Comparison of ENCODE assay signal across 1 cellular context in the genomic region with DNA sequence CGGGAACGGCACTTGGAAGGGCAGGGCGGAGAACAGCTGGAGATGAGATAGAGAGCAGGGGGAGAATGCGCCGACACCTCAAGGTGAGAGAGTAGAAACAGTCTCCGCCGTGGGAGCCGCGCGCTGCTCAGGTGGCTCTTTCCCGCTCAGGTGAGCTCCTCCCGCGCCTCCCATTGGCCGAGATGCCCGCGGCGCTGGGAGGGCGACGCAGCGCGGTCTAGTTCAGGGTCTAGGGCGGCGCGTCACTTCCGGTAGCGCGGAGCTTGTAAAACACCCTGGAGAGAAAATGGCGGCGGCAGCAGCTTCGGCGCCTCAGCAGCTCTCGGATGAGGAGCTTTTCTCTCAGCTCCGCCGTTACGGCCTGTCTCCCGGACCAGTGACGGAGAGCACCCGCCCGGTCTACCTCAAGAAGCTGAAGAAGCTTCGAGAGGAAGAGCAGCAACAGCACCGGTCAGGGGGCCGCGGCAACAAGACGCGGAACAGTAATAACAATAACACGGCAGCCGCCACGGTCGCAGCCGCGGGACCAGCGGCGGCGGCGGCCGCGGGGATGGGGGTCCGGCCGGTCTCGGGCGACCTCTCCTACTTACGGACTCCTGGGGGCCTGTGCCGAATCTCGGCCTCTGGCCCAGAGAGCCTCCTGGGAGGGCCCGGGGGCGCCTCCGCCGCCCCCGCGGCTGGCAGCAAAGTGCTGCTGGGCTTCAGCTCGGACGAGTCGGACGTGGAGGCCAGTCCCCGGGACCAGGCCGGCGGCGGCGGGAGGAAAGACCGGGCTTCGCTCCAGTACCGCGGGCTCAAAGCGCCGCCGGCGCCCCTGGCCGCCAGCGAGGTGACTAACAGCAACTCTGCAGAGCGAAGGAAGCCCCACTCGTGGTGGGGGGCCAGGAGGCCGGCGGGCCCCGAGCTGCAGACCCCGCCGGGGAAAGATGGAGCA.
TF ChIP-seq lines count a peak whose summit lies in the region.

A gene (plus strand): TSS at position 273 of the 934 bp plus-strand sequence. CDS start 14 bp downstream, at position 287.

TF ChIP-seq in SK-N-SH, 30 proteins besides CTCF, POLR2A, EP300 and RAD21 (continued from another document):
- TF ChIP-seq GABPA (IDR thresholded peaks at IDR 0.05; ENCODE audit: low read depth), result peak; percentile 77
- peak; percentile 20; the same call in 1 of the 2 replicates for TF ChIP-seq NRF1 (IDR thresholded peaks at IDR 0.05; ENCODE audit: low read depth, low read length)
- TF ChIP-seq TAF1 (IDR thresholded peaks at IDR 0.05; ENCODE audit: borderline replicate concordance, low read depth, low read length), result peak; percentile 96
- TF ChIP-seq FOSL2 (IDR thresholded peaks at IDR 0.05; ENCODE audit: borderline replicate concordance, low read depth), result no peak
- TF ChIP-seq TEAD4 (IDR thresholded peaks at IDR 0.05; ENCODE audit: borderline replicate concordance, insufficient read depth), result 0 out of 2 replicates have a peak, but pooled peaks have one; percentile 25
- no peak for TF ChIP-seq MXI1 (IDR thresholded peaks at IDR 0.05; ENCODE audit: low read depth, low read length)
- no peak for TF ChIP-seq RCOR1 (IDR thresholded peaks at IDR 0.05; ENCODE audit: low read length)
- TF ChIP-seq YY1 (IDR thresholded peaks at IDR 0.05; ENCODE audit: low read depth), result peak; percentile 96
- TF ChIP-seq, protein P1, sequence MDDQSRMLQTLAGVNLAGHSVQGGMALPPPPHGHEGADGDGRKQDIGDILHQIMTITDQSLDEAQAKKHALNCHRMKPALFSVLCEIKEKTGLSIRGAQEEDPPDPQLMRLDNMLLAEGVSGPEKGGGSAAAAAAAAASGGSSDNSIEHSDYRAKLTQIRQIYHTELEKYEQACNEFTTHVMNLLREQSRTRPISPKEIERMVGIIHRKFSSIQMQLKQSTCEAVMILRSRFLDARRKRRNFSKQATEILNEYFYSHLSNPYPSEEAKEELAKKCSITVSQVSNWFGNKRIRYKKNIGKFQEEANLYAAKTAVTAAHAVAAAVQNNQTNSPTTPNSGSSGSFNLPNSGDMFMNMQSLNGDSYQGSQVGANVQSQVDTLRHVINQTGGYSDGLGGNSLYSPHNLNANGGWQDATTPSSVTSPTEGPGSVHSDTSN (IDR thresholded peaks at IDR 0.05), result no peak
- peak; percentile 90 for TF ChIP-seq POLR2AphosphoS5 (IDR thresholded peaks at IDR 0.05; ENCODE audit: low read depth, low read length)
- TF ChIP-seq, protein P2, sequence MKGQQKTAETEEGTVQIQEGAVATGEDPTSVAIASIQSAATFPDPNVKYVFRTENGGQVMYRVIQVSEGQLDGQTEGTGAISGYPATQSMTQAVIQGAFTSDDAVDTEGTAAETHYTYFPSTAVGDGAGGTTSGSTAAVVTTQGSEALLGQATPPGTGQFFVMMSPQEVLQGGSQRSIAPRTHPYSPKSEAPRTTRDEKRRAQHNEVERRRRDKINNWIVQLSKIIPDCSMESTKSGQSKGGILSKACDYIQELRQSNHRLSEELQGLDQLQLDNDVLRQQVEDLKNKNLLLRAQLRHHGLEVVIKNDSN (IDR thresholded peaks at IDR 0.05; ENCODE audit: borderline replicate concordance, low read depth), result peak; percentile 72
- no peak for TF ChIP-seq FOXJ3 (CRISPR knock-in tag; IDR thresholded peaks at IDR 0.05)
- no peak for TF ChIP-seq JUND (IDR thresholded peaks at IDR 0.05)
- TF ChIP-seq, protein P3, sequence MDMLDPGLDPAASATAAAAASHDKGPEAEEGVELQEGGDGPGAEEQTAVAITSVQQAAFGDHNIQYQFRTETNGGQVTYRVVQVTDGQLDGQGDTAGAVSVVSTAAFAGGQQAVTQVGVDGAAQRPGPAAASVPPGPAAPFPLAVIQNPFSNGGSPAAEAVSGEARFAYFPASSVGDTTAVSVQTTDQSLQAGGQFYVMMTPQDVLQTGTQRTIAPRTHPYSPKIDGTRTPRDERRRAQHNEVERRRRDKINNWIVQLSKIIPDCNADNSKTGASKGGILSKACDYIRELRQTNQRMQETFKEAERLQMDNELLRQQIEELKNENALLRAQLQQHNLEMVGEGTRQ (IDR thresholded peaks at IDR 0.05; ENCODE audit: borderline replicate concordance, low read depth, low read length), result no peak
- TF ChIP-seq TCF12 (IDR thresholded peaks at IDR 0.05), result no peak; the same call in 1 of the 2 replicates
- no peak for TF ChIP-seq GATA2 (CRISPR knock-in tag; IDR thresholded peaks at IDR 0.05)
- no peak for TF ChIP-seq RFX5 (IDR thresholded peaks at IDR 0.05; ENCODE audit: low read length)
TF ChIP-seq in SK-N-SH: peak in this region for 11.
